ENCODE assay signal across 15 cellular contexts in genomic region chr1:196466656-196467055, GRCh38.
DNase-seq lines count a peak whose midpoint lies in the region; ATAC-seq and TF ChIP-seq lines count a peak whose summit lies in the region.
"Had no signal": no experiment of that assay in that cellular context is flagged by ENCODE, and none has a peak within 500 bp of the region (broad histone marks: within the 10 kb centered on the region; RNA-seq: fewer than 3 reads in every experiment).

No MANE protein-coding gene starts in this region.

- no peaks in the 10 kb centered on the region for H3K4me1 ChIP-seq in stomach

- intact Hi-C loops in stomach (cut with DNase I; ENCODE audit: low total_unique reads), result no loop called here

- no peak for TF ChIP-seq POLR2A in stomach (IDR thresholded peaks at IDR 0.05)

- no peak overlapping the region for H3K27ac ChIP-seq in stomach
- H3K27ac ChIP-seq: skin epidermis, thyroid gland had no signal

- no peaks in the 10 kb centered on the region for H3K36me3 ChIP-seq in stomach
- H3K36me3 ChIP-seq: gastroesophageal sphincter, thyroid gland had no signal

- no peaks in the 10 kb centered on the region for H3K27me3 ChIP-seq in stomach
- H3K27me3 ChIP-seq: gastroesophageal sphincter, thyroid gland had no signal

- ATAC-seq in HG02884 (IDR thresholded peaks at IDR 0.05; ENCODE audit: unreplicated experiment), result no peak
- ATAC-seq: gastroesophageal sphincter, natural killer cell had no signal

- no peaks in the 10 kb centered on the region for H3K9me3 ChIP-seq in stomach
- H3K9me3 ChIP-seq: gastroesophageal sphincter, thyroid gland had no signal

- TF ChIP-seq EP300 in stomach (IDR thresholded peaks at IDR 0.05), result no peak

- WGBS in stomach, 5 donors, result 67 to 85% (median 83%) methylated on average over 1 of the region's 1 CpG

- H3K4me3 ChIP-seq in HFF-Myc (replicated peaks; ENCODE audit: low read depth, low read length) (no peak overlapping the region), foreskin fibroblast (ENCODE audit: low read depth in 1 of 2, low read length in 2 of 2) (no peak overlapping the region), stomach (no peak overlapping the region)
- H3K4me3 ChIP-seq: gastroesophageal sphincter, skin epidermis, thyroid gland had no signal

- TF ChIP-seq CTCF in HFF-Myc (IDR thresholded peaks at IDR 0.05; ENCODE audit: low read depth, low read length, missing control alignments) (no peak), foreskin fibroblast (IDR thresholded peaks at IDR 0.05; ENCODE audit: low read depth, low read length) (no peak), stomach (IDR thresholded peaks at IDR 0.05) (no peak)

- DNase-seq in HFF-Myc (ENCODE audit: extremely low read depth, low read depth), result peak; percentile 6
- peak; percentile 7 for DNase-seq in T1000 (lab: John Stamatoyannopoulos, UW)
- peak; percentile 73 to 85 for DNase-seq in foreskin fibroblast
- DNase-seq in amygdala (lab: John Stamatoyannopoulos, UW), result no peak
- no peak for DNase-seq in UCSD-AML1 (lab: John Stamatoyannopoulos, UW; ENCODE audit: unreplicated experiment)
- no peak for DNase-seq in stomach
- DNase-seq: activated naive CD4-positive, alpha-beta T cell treated with anti-CD3 and anti-CD28 coated beads, Interleukin-2, amount 10 ng/mL, durations not matched to agents 7 days and 5 days; natural killer cell; NCI-H1417 treated with DMSO at 0.1 percent for 48 hours; NCI-H510A; RPMI8226; thyroid gland had no signal

Comparison
In these comparisons a context has a peak if more than half of its experiments do, and no peak if none do; other contexts are left out.
1. DNase-seq: peak in HFF-Myc (single experiment), T1000 (single experiment) and foreskin fibroblast (2 of 2); none in amygdala (0 of 56), UCSD-AML1 (single experiment) and stomach (single experiment).